1 cellular context compared by ENCODE assay signal in the genomic region with DNA sequence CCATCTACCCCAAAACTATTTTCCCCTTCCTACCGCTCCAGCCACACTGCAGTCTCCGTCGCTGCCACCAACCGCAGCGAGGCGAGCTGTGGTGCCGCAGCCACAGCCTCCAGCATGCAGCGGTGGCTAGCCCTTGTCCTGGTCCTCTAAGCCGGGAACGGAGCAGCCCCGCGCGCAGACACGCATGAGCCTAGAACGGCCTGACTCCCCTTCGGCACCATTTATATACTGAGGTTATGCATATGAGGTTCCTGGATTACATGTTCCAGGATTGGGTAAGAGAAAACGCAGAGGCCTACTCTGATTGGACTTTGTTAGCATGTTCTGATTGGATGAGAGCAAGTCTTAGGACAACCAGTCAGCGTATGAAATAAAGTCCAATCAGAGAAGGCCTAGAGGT. TPM values are rescaled to one million over a fixed set of nuclear protein-coding genes. Genes with fewer than 3 reads are reported as not detected.
"Had no signal": no experiment of that assay in that cellular context is flagged by ENCODE, and none has a peak within 500 bp of the region (broad histone marks: within the 10 kb centered on the region; RNA-seq: fewer than 3 reads in every experiment).

No MANE protein-coding gene starts in this region.

RNA-seq across cellular contexts. Expression of a gene that starts 24.6 kb away (rescaled TPM):
- total RNA-seq: ascending aorta had no signal
